ENCODE assay signal across 9 cellular contexts in genomic region chr19:45768644-45769053, GRCh38. TPM values are rescaled to one million over a fixed set of nuclear protein-coding genes. Genes with fewer than 3 reads are reported as not detected.
DNase-seq lines count a peak whose midpoint lies in the region; ATAC-seq, FAIRE-seq and TF ChIP-seq lines count a peak whose summit lies in the region.
"Had no signal": no experiment of that assay in that cellular context is flagged by ENCODE, and none has a peak within 500 bp of the region (broad histone marks: within the 10 kb centered on the region; RNA-seq: fewer than 3 reads in every experiment).

No MANE protein-coding gene starts in this region.

- H3K4me3 ChIP-seq in NB4 (ENCODE audit: low read depth, low read length) (peak overlapping the region; percentile 65), right cardiac atrium (ENCODE audit: low read length) (peak overlapping the region; percentile 80), smooth muscle cell (peak overlapping the region; percentile 70)

- TF ChIP-seq CTCF in NB4 (IDR thresholded peaks at IDR 0.05; ENCODE audit: low read depth, low read length) (no peak), smooth muscle cell (IDR thresholded peaks at IDR 0.05; ENCODE audit: borderline replicate concordance, insufficient read depth, poor library complexity, severe bottlenecking) (no peak)

- TF ChIP-seq POLR2A in NB4 (IDR thresholded peaks at IDR 0.05; ENCODE audit: extremely low read depth, insufficient read length) (no peak), GM12891 (IDR thresholded peaks at IDR 0.05; ENCODE audit: low read depth, low read length) (no peak)

- under 1% methylated on average over 39 of the region's 41 CpGs for WGBS in right cardiac atrium
- 0% methylated on average over 3 of the region's 41 CpGs for WGBS in smooth muscle cell (ENCODE audit: low lambda C conversion rate)

- DNase-seq in GM03348 (ENCODE audit: low spot score): peak; percentile 62
- DNase-seq in NB4 (ENCODE audit: low read depth): peak; percentile 66
- no peak for DNase-seq in activated naive CD8-positive, alpha-beta T cell treated with anti-CD3 and anti-CD28 coated beads, Interleukin-2, amount 10 ng/mL, durations not matched to agents 7 days and 5 days
- DNase-seq in right cardiac atrium: peak; percentile 63 to 87 (median 86)
- peak; percentile 61 for DNase-seq in smooth muscle cell (lab: John Stamatoyannopoulos, UW; ENCODE audit: unreplicated experiment)
- no peak for DNase-seq in NCI-H2081 treated with DMSO at 0.1 percent for 48 hours (lab: John Stamatoyannopoulos, UW)
- DNase-seq in GM12891 (ENCODE audit: insufficient read length, low spot score): no peak

- H3K36me3 Mint-ChIP-seq in activated naive CD8-positive, alpha-beta T cell treated with anti-CD3 and anti-CD28 coated beads, Interleukin-2, amount 10 ng/mL, durations not matched to agents 7 days and 5 days: no peaks in the 10 kb centered on the region

- no peaks in the 10 kb centered on the region for H3K9me3 Mint-ChIP-seq in activated naive CD8-positive, alpha-beta T cell treated with anti-CD3 and anti-CD28 coated beads, Interleukin-2, amount 10 ng/mL, durations not matched to agents 7 days and 5 days

- H3K36me3 ChIP-seq in smooth muscle cell (ENCODE audit: low read depth): no peaks in the 10 kb centered on the region

- peak overlapping the region; percentile 86 for H3K27ac Mint-ChIP-seq in activated naive CD8-positive, alpha-beta T cell treated with anti-CD3 and anti-CD28 coated beads, Interleukin-2, amount 10 ng/mL, durations not matched to agents 7 days and 5 days

- no peak for ATAC-seq in activated naive CD8-positive, alpha-beta T cell treated with anti-CD3 and anti-CD28 coated beads, Interleukin-2, amount 10 ng/mL, durations not matched to agents 7 days and 5 days (ENCODE audit: low read depth)
- ATAC-seq in right cardiac atrium (no peak), GM18909 (IDR thresholded peaks at IDR 0.05; ENCODE audit: poor library complexity, unreplicated experiment) (no peak)

- H3K27me3 ChIP-seq in right cardiac atrium (ENCODE audit: control insufficient read depth, insufficient read depth) (no peaks in the 10 kb centered on the region), smooth muscle cell (ENCODE audit: low read depth) (no peaks in the 10 kb centered on the region)

- H3K27me3 Mint-ChIP-seq in activated naive CD8-positive, alpha-beta T cell treated with anti-CD3 and anti-CD28 coated beads, Interleukin-2, amount 10 ng/mL, durations not matched to agents 7 days and 5 days: peaks cover 17% of the 10 kb centered on the region

- H3K79me2 ChIP-seq in smooth muscle cell (ENCODE audit: low read depth): peaks cover 16% of the 10 kb centered on the region

- peak overlapping the region; percentile 76 for H3K9ac ChIP-seq in smooth muscle cell (ENCODE audit: low read depth)

- no peak for FAIRE-seq in GM12891 (lab: Jason Lieb, UNC)

- peak overlapping the region; percentile 91 for H3K4me3 Mint-ChIP-seq in activated naive CD8-positive, alpha-beta T cell treated with anti-CD3 and anti-CD28 coated beads, Interleukin-2, amount 10 ng/mL, durations not matched to agents 7 days and 5 days

- no peak overlapping the region for H2AFZ ChIP-seq in smooth muscle cell (ENCODE audit: low read depth)

- H3K27ac ChIP-seq in right cardiac atrium (ENCODE audit: low read length) (peak overlapping the region; percentile 99), smooth muscle cell (ENCODE audit: low read depth) (peak overlapping the region; percentile 80)

- peak overlapping the region; percentile 91 for H3K4me2 ChIP-seq in smooth muscle cell

- peaks cover 13% of the 10 kb centered on the region for H3F3A ChIP-seq in smooth muscle cell (ENCODE audit: low read depth)

- POLR2A ChIA-PET in activated naive CD8-positive, alpha-beta T cell treated with anti-CD3 and anti-CD28 coated beads, Interleukin-2, amount 10 ng/mL, durations not matched to agents 7 days and 5 days (lab: Charles Lee): interaction anchor here (0.6 to 3.0 kb wide), 10 partner anchors 10 to 1840 kb away, joined by 3 to 37 read pairs (median 12); partner anchors contain the start of genes CCDC61, DMWD, FBXO46 and IRF2BP1

- H4K20me1 ChIP-seq in smooth muscle cell (ENCODE audit: low read depth): peaks cover 16% of the 10 kb centered on the region

- H3K4me1 ChIP-seq in right cardiac atrium (ENCODE audit: control insufficient read depth, insufficient read depth, low read length) (no peaks in the 10 kb centered on the region), smooth muscle cell (ENCODE audit: low read depth) (peaks cover 22% of the 10 kb centered on the region)

- intact Hi-C loops in right cardiac atrium (cut with DNase I): loop anchor here in 1 of 4 donors (5.0 to 10.0 kb wide), 2 partner anchors 54 to 76 kb away; partner anchors contain the start of genes QPCTL and SNRPD2

- H3K4me1 Mint-ChIP-seq in activated naive CD8-positive, alpha-beta T cell treated with anti-CD3 and anti-CD28 coated beads, Interleukin-2, amount 10 ng/mL, durations not matched to agents 7 days and 5 days: peaks cover 5% of the 10 kb centered on the region

- H3K9me3 ChIP-seq in right cardiac atrium (ENCODE audit: control insufficient read depth, low read length): no peaks in the 10 kb centered on the region
- no peaks in the 10 kb centered on the region for H3K9me3 ChIP-seq in smooth muscle cell (replicated peaks; ENCODE audit: low read depth)

TF ChIP-seq in GM12891, 5 proteins besides CTCF, POLR2A, EP300 and RAD21:
- TF ChIP-seq SPI1 (IDR thresholded peaks at IDR 0.05; ENCODE audit: low read depth, low read length): no peak
- TF ChIP-seq TAF1 (IDR thresholded peaks at IDR 0.05; ENCODE audit: low read depth, low read length): no peak
- TF ChIP-seq POLR2AphosphoS5 (IDR thresholded peaks at IDR 0.05; ENCODE audit: low read depth, low read length): no peak
- no peak for TF ChIP-seq PAX5 (IDR thresholded peaks at IDR 0.05; ENCODE audit: insufficient read depth, low read length, severe bottlenecking)
- no peak for TF ChIP-seq POU2F2 (IDR thresholded peaks at IDR 0.05; ENCODE audit: low read depth, low read length)

RNA-seq across cellular contexts. Expression of gene SIX5, which starts 0.4 kb away (rescaled TPM):
- 1 to 10 TPM; 1.8 to 2.5 TPM for total RNA-seq in activated naive CD8-positive, alpha-beta T cell treated with anti-CD3 and anti-CD28 coated beads, Interleukin-2, amount 10 ng/mL, durations not matched to agents 7 days and 5 days
- 10 to 100 TPM; 15.8 to 33.2 (median 24.1) TPM for total RNA-seq in right cardiac atrium
- polyA plus RNA-seq in right cardiac atrium: 19.4 TPM
- 10.2 and 15.3 TPM in 2 replicates for total RNA-seq in smooth muscle cell
- 16.0 and 19.7 TPM in 2 replicates for polyA plus RNA-seq in smooth muscle cell
- polyA plus RNA-seq in GM12891 (2012; ENCODE audit: low read depth, missing spikeins): 3.7 TPM

RNA-seq across cellular contexts. Expression of gene DMPK, which starts 13.6 kb away (rescaled TPM):
- total RNA-seq in activated naive CD8-positive, alpha-beta T cell treated with anti-CD3 and anti-CD28 coated beads, Interleukin-2, amount 10 ng/mL, durations not matched to agents 7 days and 5 days: 10 to 100 TPM; 26.4 to 32.2 TPM
- total RNA-seq in right cardiac atrium: 100 to 1,000 TPM; 220 to 304 (median 288) TPM
- 395 TPM for polyA plus RNA-seq in right cardiac atrium
- 19.2 and 23.6 TPM in 2 replicates for total RNA-seq in smooth muscle cell
- 32.7 and 47.7 TPM in 2 replicates for polyA plus RNA-seq in smooth muscle cell
- 36.5 TPM for polyA plus RNA-seq in GM12891 (2012; ENCODE audit: low read depth, missing spikeins)

RNA-seq across cellular contexts. Expression of gene DMWD, which starts 24.0 kb away (rescaled TPM):
- total RNA-seq in activated naive CD8-positive, alpha-beta T cell treated with anti-CD3 and anti-CD28 coated beads, Interleukin-2, amount 10 ng/mL, durations not matched to agents 7 days and 5 days: 10 to 100 TPM; 47.0 to 50.6 TPM
- 10 to 100 TPM; 72.2 to 87.1 (median 76.6) TPM for total RNA-seq in right cardiac atrium
- 50.2 TPM for polyA plus RNA-seq in right cardiac atrium
- 14.9 and 16.1 TPM in 2 replicates for total RNA-seq in smooth muscle cell
- polyA plus RNA-seq in smooth muscle cell: 57.6 and 96.4 TPM in 2 replicates
- 25.7 TPM for polyA plus RNA-seq in GM12891 (2012; ENCODE audit: low read depth, missing spikeins)

RNA-seq across cellular contexts. Expression of gene MEIOSIN, which starts 35.4 kb away (rescaled TPM):
- total RNA-seq in activated naive CD8-positive, alpha-beta T cell treated with anti-CD3 and anti-CD28 coated beads, Interleukin-2, amount 10 ng/mL, durations not matched to agents 7 days and 5 days: not detected
- total RNA-seq in right cardiac atrium (under 1 TPM; 0.15 to 0.76 (median 0.30) TPM), smooth muscle cell (not detected in 2 replicates)
- polyA plus RNA-seq in right cardiac atrium (0.41 TPM), smooth muscle cell (0.12 TPM in 1 of 2 replicates, not detected in the other)
- polyA plus RNA-seq in GM12891 (2012; ENCODE audit: low read depth, missing spikeins): 0.05 TPM
- total RNA-seq: subcutaneous adipose tissue had no signal

RNA-seq across cellular contexts. Expression of gene FBXO46, which starts 38.0 kb away (rescaled TPM):
- 10 to 100 TPM; 29.9 to 35.5 TPM for total RNA-seq in activated naive CD8-positive, alpha-beta T cell treated with anti-CD3 and anti-CD28 coated beads, Interleukin-2, amount 10 ng/mL, durations not matched to agents 7 days and 5 days
- total RNA-seq in right cardiac atrium (10 to 100 TPM; 11.4 to 13.2 (median 12.6) TPM), smooth muscle cell (5.6 and 7.2 TPM in 2 replicates)
- polyA plus RNA-seq in right cardiac atrium (9.4 TPM), smooth muscle cell (7.9 and 13.1 TPM in 2 replicates)
- 13.4 TPM for polyA plus RNA-seq in GM12891 (2012; ENCODE audit: low read depth, missing spikeins)

Comparison
In these comparisons a context has a peak if more than half of its experiments do, and no peak if none do; other contexts are left out.
1. DNase-seq: peak in GM03348 (single experiment), NB4 (single experiment), right cardiac atrium (3 of 3) and smooth muscle cell (single experiment); none in activated naive CD8-positive, alpha-beta T cell treated with anti-CD3 and anti-CD28 coated beads, Interleukin-2, amount 10 ng/mL, durations not matched to agents 7 days and 5 days (single experiment), NCI-H2081 treated with DMSO at 0.1 percent for 48 hours (single experiment) and GM12891 (single experiment).
2. Peak in every context shown above with its lines, with median percentiles within 50 percentile points of each other: H3K4me3 ChIP-seq.